Comparison of ENCODE assay signal across 13 cellular contexts in genomic region chr6:35238843-35239289, GRCh38. TPM values are rescaled to one million over a fixed set of nuclear protein-coding genes. Genes with fewer than 3 reads are reported as not detected.
DNase-seq lines count a peak whose midpoint lies in the region; ATAC-seq, FAIRE-seq and TF ChIP-seq lines count a peak whose summit lies in the region.
"Had no signal": no experiment of that assay in that cellular context is flagged by ENCODE, and none has a peak within 500 bp of the region (broad histone marks: within the 10 kb centered on the region; RNA-seq: fewer than 3 reads in every experiment).

No MANE protein-coding gene starts in this region.

- DNase-seq in SJCRH30 (peak; percentile 25 to 45), Right ventricle myocardium superior (peak; percentile 88), mucosa of gallbladder (ENCODE audit: low spot score) (peak; percentile 44), GM12891 (ENCODE audit: insufficient read length, low spot score) (no peak), superior temporal gyrus (ENCODE audit: extremely low spot score) (no peak)
- DNase-seq: activated T-cell treated with anti-CD3 and anti-CD28 coated beads, Interleukin-2, amount 50 U/mL, for 48 hours; DMS153; nephron progenitor cell; stimulated activated CD4-positive, alpha-beta T cell treated with anti-CD3 and anti-CD28 coated beads, Interleukin-15, amount 100 ng/mL, for 24 hours; SW 1271 had no signal

- peak; percentile 90 for ATAC-seq in Right ventricle myocardium superior (ENCODE audit: poor library complexity)
- no peak for ATAC-seq in GM19035 (IDR thresholded peaks at IDR 0.05; ENCODE audit: unreplicated experiment)
- no peak for ATAC-seq in GM19324 (IDR thresholded peaks at IDR 0.05; ENCODE audit: low FRiP score, unreplicated experiment)

- 0 out of 2 replicates have a peak overlapping the region, but pooled peaks have one; percentile 15 for H3K9ac ChIP-seq in BLaER1

- no peak for TF ChIP-seq POLR2A in GM12891 (IDR thresholded peaks at IDR 0.05; ENCODE audit: low read depth, low read length)

- peaks cover 43% of the 10 kb centered on the region for H3K36me3 ChIP-seq in BLaER1
- H3K36me3 ChIP-seq in SJCRH30, result no peaks in the 10 kb centered on the region

- H3K4me2 ChIP-seq in BLaER1, result peak overlapping the region; percentile 55

- intact Hi-C loops in Right ventricle myocardium superior (cut with DNase I), result no loop called here

- H3K27me3 ChIP-seq in BLaER1 (no peaks in the 10 kb centered on the region), SJCRH30 (no peaks in the 10 kb centered on the region)

- FAIRE-seq in GM12891 (lab: Jason Lieb, UNC), result no peak

- peak overlapping the region; percentile 44 for H3K27ac ChIP-seq in BLaER1
- no peak overlapping the region for H3K27ac ChIP-seq in SJCRH30

- peaks cover 33% of the 10 kb centered on the region for H4K20me1 ChIP-seq in BLaER1

- H3K4me1 ChIP-seq in BLaER1, result peaks cover 28% of the 10 kb centered on the region
- H3K4me1 ChIP-seq in SJCRH30, result peaks cover 7% of the 10 kb centered on the region; the same call in 1 of the 2 replicates

- no peak overlapping the region for H3K4me3 ChIP-seq in BLaER1
- no peak overlapping the region for H3K4me3 ChIP-seq in SJCRH30

- H3K9me3 ChIP-seq in BLaER1, result peaks cover 19% of the 10 kb centered on the region
- 0 out of 2 replicates have a peak, but pooled peaks cover 3% of the 10 kb centered on the region for H3K9me3 ChIP-seq in SJCRH30 (replicated peaks)

TF ChIP-seq in GM12891, 5 proteins besides CTCF, POLR2A, EP300 and RAD21:
- no peak for TF ChIP-seq POLR2AphosphoS5 (IDR thresholded peaks at IDR 0.05; ENCODE audit: low read depth, low read length)
- TF ChIP-seq POU2F2 (IDR thresholded peaks at IDR 0.05; ENCODE audit: low read depth, low read length), result no peak
- no peak for TF ChIP-seq PAX5 (IDR thresholded peaks at IDR 0.05; ENCODE audit: insufficient read depth, low read length, severe bottlenecking)
- no peak for TF ChIP-seq SPI1 (IDR thresholded peaks at IDR 0.05; ENCODE audit: low read depth, low read length)
- no peak for TF ChIP-seq TAF1 (IDR thresholded peaks at IDR 0.05; ENCODE audit: low read depth, low read length)
TF ChIP-seq in GM12891: peak in this region for 0.

RNA-seq across cellular contexts. Expression of gene ZNF76, which starts 20.7 kb away (rescaled TPM):
- 8.2 and 8.3 TPM in 2 replicates for total RNA-seq in SJCRH30 (2014; rRNA removed; shearing (Covaris generic))
- total RNA-seq in Right ventricle myocardium superior (35.3 TPM), mucosa of gallbladder (38.3 TPM)
- polyA plus RNA-seq in GM12891 (2012; ENCODE audit: low read depth, missing spikeins), result 21.5 TPM

RNA-seq across cellular contexts. Expression of gene SCUBE3, which starts 25.1 kb away (rescaled TPM):
- total RNA-seq in SJCRH30 (2014; rRNA removed; shearing (Covaris generic)), result 0.28 and 0.36 TPM in 2 replicates
- total RNA-seq in Right ventricle myocardium superior, result 9.7 TPM
- 0.37 TPM for total RNA-seq in mucosa of gallbladder
- 0.04 TPM for polyA plus RNA-seq in GM12891 (2012; ENCODE audit: low read depth, missing spikeins)

RNA-seq across cellular contexts. Expression of gene DEF6, which starts 58.8 kb away (rescaled TPM):
- total RNA-seq in SJCRH30 (2014; rRNA removed; shearing (Covaris generic)), result 0.20 and 1.9 TPM in 2 replicates
- total RNA-seq in Right ventricle myocardium superior (0.97 TPM), mucosa of gallbladder (19.5 TPM)
- 27.6 TPM for polyA plus RNA-seq in GM12891 (2012; ENCODE audit: low read depth, missing spikeins)

Comparison
In these comparisons a context has a peak if more than half of its experiments do, and no peak if none do; other contexts are left out.
1. DNase-seq: peak in SJCRH30 (2 of 2), Right ventricle myocardium superior (single experiment) and mucosa of gallbladder (single experiment); none in GM12891 (single experiment) and superior temporal gyrus (single experiment).